In genomic region chr16:89700100-89700648, GRCh38 we compare ENCODE assay signal across 8 cellular contexts. TPM values are rescaled to one million over a fixed set of nuclear protein-coding genes. Genes with fewer than 3 reads are reported as not detected.
DNase-seq lines count a peak whose midpoint lies in the region; ATAC-seq and TF ChIP-seq lines count a peak whose summit lies in the region.

No MANE protein-coding gene starts in this region.

- WGBS in GM23248 (ENCODE audit: low coverage in 1 of 2, low lambda C conversion rate in 2 of 2, missing lambda C conversion rate in 2 of 2), 2 experiments = 1 to 2% methylated on average over 28 to 29 of the region's 30 CpGs

- H3K79me2 ChIP-seq in GM23248 (ENCODE audit: insufficient read depth) = no peaks in the 10 kb centered on the region

- 0 out of 2 replicates have a peak, but pooled peaks have one; percentile 28 for TF ChIP-seq POLR2A in Raji (IDR thresholded peaks at IDR 0.05; ENCODE audit: insufficient read depth, low read depth, low read length)

- H3K4me1 Mint-ChIP-seq in natural killer cell = peaks cover 12 to 32% of the 10 kb centered on the region in 2 donors

- intact Hi-C loops in natural killer cell (cut with micrococcal nuclease) = loop anchor here (1.0 to 2.0 kb wide), 4 partner anchors 13 to 161 kb away; partner anchors contain the start of gene CDK10

- peak overlapping the region; percentile 72 for H3K4me3 Mint-ChIP-seq in natural killer cell

- H3K36me3 Mint-ChIP-seq in natural killer cell = no peaks in the 10 kb centered on the region

- H3K9me3 Mint-ChIP-seq in natural killer cell = no peaks in the 10 kb centered on the region

- peak; percentile 73 for DNase-seq in DMS79 (lab: John Stamatoyannopoulos, UW)
- peak; percentile 100 for DNase-seq in GM23248
- peak; percentile 98 for DNase-seq in M059J (ENCODE audit: low read depth)
- peak; percentile 99 for DNase-seq in activated effector memory CD4-positive, alpha-beta T cell treated with anti-CD3 and anti-CD28 coated beads, Interleukin-2, amount 50 U/mL, for 16 hours
- peak; percentile 98 for DNase-seq in fibroblast of pulmonary artery (ENCODE audit: low read depth)
- peak; percentile 97 for DNase-seq in natural killer cell
- peak; percentile 86 to 96 (median 90) for DNase-seq in stimulated activated naive CD4-positive, alpha-beta T cell (lab: John Stamatoyannopoulos, UW)

- H3K27me3 Mint-ChIP-seq in natural killer cell (ENCODE audit: low read depth in 2 of 2) = no peaks in the 10 kb centered on the region

- no peaks in the 10 kb centered on the region for H4K20me1 ChIP-seq in GM23248 (ENCODE audit: insufficient read depth)

- no peaks in the 10 kb centered on the region for H3K27me3 ChIP-seq in GM23248 (replicated peaks; ENCODE audit: insufficient read depth)

- no peaks in the 10 kb centered on the region for H3K9me3 ChIP-seq in GM23248 (ENCODE audit: low read depth)

- H3K4me3 ChIP-seq in GM23248 (peak overlapping the region; percentile 85), fibroblast of pulmonary artery (replicated peaks; ENCODE audit: low read depth, low read length) (peak overlapping the region; percentile 74)

- H3K27ac ChIP-seq in GM23248 = peak overlapping the region; percentile 71

- H3K9ac ChIP-seq in GM23248 = peak overlapping the region; percentile 84

- H2AFZ ChIP-seq in GM23248 = no peak overlapping the region

- TF ChIP-seq CTCF in fibroblast of pulmonary artery (IDR thresholded peaks at IDR 0.05; ENCODE audit: low read length, missing control alignments) (peak; percentile 49), natural killer cell (IDR thresholded peaks at IDR 0.05) (peak; percentile 79)

- in situ Hi-C loops in GM23248 (cut with MboI) = no loop called here

- H3K4me2 ChIP-seq in GM23248 (ENCODE audit: unreplicated experiment) = peak overlapping the region; percentile 97

- H3K36me3 ChIP-seq in GM23248 (ENCODE audit: low read depth) = no peaks in the 10 kb centered on the region; the same call in 1 of the 2 replicates

- peaks cover 6% of the 10 kb centered on the region for H3K4me1 ChIP-seq in GM23248 (ENCODE audit: insufficient read depth)

- peak; percentile 43 to 57 (median 49) for ATAC-seq in natural killer cell

- 0 out of 2 replicates have a peak, but pooled peaks cover 4% of the 10 kb centered on the region for H3F3A ChIP-seq in GM23248 (ENCODE audit: insufficient read depth)

- H3K27ac Mint-ChIP-seq in natural killer cell = peak overlapping the region; percentile 81 to 86

- no peaks in the 10 kb centered on the region for H3K9me2 ChIP-seq in GM23248 (ENCODE audit: insufficient read depth)

RNA-seq across cellular contexts. Expression of gene SPATA2L, which starts 1.3 kb away (rescaled TPM):
- 19.2 and 27.5 TPM in 2 replicates for total RNA-seq in GM23248 (2014; rRNA removed; shearing (Covaris generic))
- polyA plus RNA-seq in GM23248 (2016; fragmentation: Nextera tagmentation; extraction: Ambion mirVana) = 10.3 and 12.7 TPM in 2 replicates
- total RNA-seq in M059J (2014; rRNA removed; shearing (Covaris generic)) = 5.5 and 10.9 TPM in 2 replicates
- 10 to 100 TPM; 23.1 to 37.9 (median 24.0) TPM for total RNA-seq in natural killer cell

RNA-seq across cellular contexts. Expression of gene CDK10, which starts 13.7 kb away (rescaled TPM):
- 43.8 and 49.6 TPM in 2 replicates for total RNA-seq in GM23248 (2014; rRNA removed; shearing (Covaris generic))
- polyA plus RNA-seq in GM23248 (2016; fragmentation: Nextera tagmentation; extraction: Ambion mirVana) = 51.9 and 52.8 TPM in 2 replicates
- 11.6 and 19.6 TPM in 2 replicates for total RNA-seq in M059J (2014; rRNA removed; shearing (Covaris generic))
- total RNA-seq in natural killer cell = 100 to 1,000 TPM; 102 to 123 (median 114) TPM

RNA-seq across cellular contexts. Expression of gene VPS9D1, which starts 20.5 kb away (rescaled TPM):
- total RNA-seq in GM23248 (2014; rRNA removed; shearing (Covaris generic)) = 15.8 and 19.5 TPM in 2 replicates
- 4.8 and 5.6 TPM in 2 replicates for polyA plus RNA-seq in GM23248 (2016; fragmentation: Nextera tagmentation; extraction: Ambion mirVana)
- 6.6 and 7.0 TPM in 2 replicates for total RNA-seq in M059J (2014; rRNA removed; shearing (Covaris generic))
- 10 to 100 TPM; 31.7 to 43.0 (median 35.4) TPM for total RNA-seq in natural killer cell

RNA-seq across cellular contexts. Expression of gene ZNF276, which starts 21.2 kb away (rescaled TPM):
- total RNA-seq in GM23248 (2014; rRNA removed; shearing (Covaris generic)) = 12.0 and 19.3 TPM in 2 replicates
- 4.2 and 4.3 TPM in 2 replicates for polyA plus RNA-seq in GM23248 (2016; fragmentation: Nextera tagmentation; extraction: Ambion mirVana)
- 3.0 and 6.9 TPM in 2 replicates for total RNA-seq in M059J (2014; rRNA removed; shearing (Covaris generic))
- total RNA-seq in natural killer cell = 100 to 1,000 TPM; 146 to 206 (median 186) TPM

RNA-seq across cellular contexts. Expression of gene SPATA33, which starts 42.5 kb away (rescaled TPM):
- 1.8 and 2.7 TPM in 2 replicates for total RNA-seq in GM23248 (2014; rRNA removed; shearing (Covaris generic))
- 7.5 and 8.6 TPM in 2 replicates for polyA plus RNA-seq in GM23248 (2016; fragmentation: Nextera tagmentation; extraction: Ambion mirVana)
- total RNA-seq in M059J (2014; rRNA removed; shearing (Covaris generic)) = 6.9 and 12.6 TPM in 2 replicates
- total RNA-seq in natural killer cell = 10 to 100 TPM in 1 of 3 donors, 1 to 10 TPM in 2; 6.5 to 11.9 (median 8.4) TPM

Comparison
In these comparisons a context has a peak if more than half of its experiments do, and no peak if none do; other contexts are left out.
1. Peak in every context shown above with its lines: DNase-seq, ATAC-seq, H3K4me3 ChIP-seq and H3K27ac ChIP-seq.